In genomic region chr14:67495827-67496226, GRCh38 we compare ENCODE assay signal across 25 cellular contexts. TPM values are rescaled to one million over a fixed set of nuclear protein-coding genes. Genes with fewer than 3 reads are reported as not detected.
DNase-seq lines count a peak whose midpoint lies in the region; ATAC-seq, FAIRE-seq and TF ChIP-seq lines count a peak whose summit lies in the region.
"Had no signal": no experiment of that assay in that cellular context is flagged by ENCODE, and none has a peak within 500 bp of the region (broad histone marks: within the 10 kb centered on the region; RNA-seq: fewer than 3 reads in every experiment).

No MANE protein-coding gene starts in this region.

- no peaks in the 10 kb centered on the region for H3K79me1 ChIP-seq in H1 (ENCODE audit: low read depth, low read length)

- H4K91ac ChIP-seq in H1 (replicated peaks; ENCODE audit: insufficient read length, low read length) = no peak overlapping the region

- H3K27ac Mint-ChIP-seq in activated B cell treated with CpG ODN at 0.5 μM for 24 hours = peak overlapping the region; percentile 18
- H3K27ac Mint-ChIP-seq: HFFc6 had no signal

- H2AK5ac ChIP-seq in H1 (ENCODE audit: low read depth, low read length) = no peak overlapping the region

- no peak overlapping the region for H3K14ac ChIP-seq in H1 (ENCODE audit: insufficient read length)

- no peak overlapping the region for H4K5ac ChIP-seq in H1 (ENCODE audit: insufficient read length, low read depth, low read length)

- H3K27me3 ChIP-seq in H1 (replicated peaks in 1 of 4; ENCODE audit: control insufficient read depth in 3 of 4, extremely low read depth in 1 of 4, insufficient read depth in 3 of 4, low read length in 3 of 4) (no peaks in the 10 kb centered on the region), lower lobe of right lung (ENCODE audit: low read depth) (no peaks in the 10 kb centered on the region)
- H3K27me3 ChIP-seq: BE2C; BLaER1 treated with 17β-estradiol and CSF1 and Interleukin-3, amounts not matched to agents 10 nM and 100 nM had no signal

- no peak for TF ChIP-seq CTCF in activated B cell treated with CpG ODN at 0.5 μM for 24 hours (IDR thresholded peaks at IDR 0.05)
- no peak for TF ChIP-seq CTCF in H1 (IDR thresholded peaks at IDR 0.05; ENCODE audit: control extremely low read depth in 1 of 3, insufficient read depth in 1 of 3, low read depth in 1 of 3, low read length in 3 of 3)
- TF ChIP-seq CTCF in lower lobe of right lung (IDR thresholded peaks at IDR 0.05) = no peak

- H2BK12ac ChIP-seq in H1 (ENCODE audit: low read depth, low read length) = no peak overlapping the region

- no peak overlapping the region for H3K4ac ChIP-seq in H1 (replicated peaks; ENCODE audit: insufficient read length, low read depth, low read length)

- H3K27me3 Mint-ChIP-seq in activated B cell treated with CpG ODN at 0.5 μM for 24 hours = no peaks in the 10 kb centered on the region
- H3K27me3 Mint-ChIP-seq: CD4-positive, alpha-beta memory T cell had no signal

- peaks cover 6% of the 10 kb centered on the region for H3K9me3 Mint-ChIP-seq in activated B cell treated with CpG ODN at 0.5 μM for 24 hours

- no peak overlapping the region for H3K27ac ChIP-seq in H1 (ENCODE audit: low read depth, low read length)
- no peak overlapping the region for H3K27ac ChIP-seq in lower lobe of right lung
- H3K27ac ChIP-seq: A549; BLaER1 treated with 17β-estradiol and CSF1 and Interleukin-3, amounts not matched to agents 10 nM and 100 nM; GM23248 had no signal

- no peak overlapping the region for H2AFZ ChIP-seq in H1 (ENCODE audit: low read length)
- H2AFZ ChIP-seq: GM23248 had no signal

- intact Hi-C loops in activated B cell treated with CpG ODN at 0.5 μM for 24 hours (cut with micrococcal nuclease) (no loop called here), posterior vena cava (cut with DNase I) (no loop called here), lower lobe of right lung (cut with DNase I) (no loop called here)

- no peak overlapping the region for H2BK15ac ChIP-seq in H1 (ENCODE audit: low read length)

- no peaks in the 10 kb centered on the region for H4K20me1 ChIP-seq in H1 (replicated peaks in 1 of 2; ENCODE audit: control insufficient read depth in 1 of 2, insufficient read depth in 2 of 2, low read length in 2 of 2)
- H4K20me1 ChIP-seq: BLaER1 treated with 17β-estradiol and CSF1 and Interleukin-3, amounts not matched to agents 10 nM and 100 nM had no signal

- no peak overlapping the region for H2BK120ac ChIP-seq in H1 (replicated peaks; ENCODE audit: low read depth, low read length)

- no peak overlapping the region for H3K23ac ChIP-seq in H1 (ENCODE audit: insufficient read length)

- no peaks in the 10 kb centered on the region for H3K23me2 ChIP-seq in H1 (ENCODE audit: low read depth, low read length)

- WGBS in H1 (ENCODE audit: extremely low coverage in 1 of 2, insufficient coverage in 1 of 2, insufficient read length in 1 of 2, insufficient replicate concordance in 2 of 2, low coverage in 1 of 2, low lambda C conversion rate in 2 of 2, missing lambda C conversion rate in 1 of 2), 2 experiments = 89% methylated on average over 1 of the region's 1 CpG; no CpG with 5 or more reads in 1 of the 2 experiments

- no peak overlapping the region for H4K8ac ChIP-seq in H1 (ENCODE audit: extremely low read depth, insufficient read depth, low read length)

- CTCF ChIA-PET in activated B cell treated with CpG ODN at 0.5 μM for 24 hours (lab: Charles Lee) (interaction anchor here (1.1 kb wide), 1 partner anchor 69 kb away, joined by 3 read pairs; no protein-coding TSS in a partner anchor), H1 (lab: Charles Lee; ENCODE audit: partially characterized antibody) (interaction anchor here (0.9 to 5.7 kb wide), 3 partner anchors 22 to 68 kb away, joined by 3 to 36 read pairs (median 5); no protein-coding TSS in a partner anchor)

- DNase-seq in HTR-8/SVneo (ENCODE audit: insufficient read length, low spot score) = no peak
- no peak for DNase-seq in activated B cell treated with CpG ODN at 0.5 μM for 24 hours
- DNase-seq in H1 (ENCODE audit: low read depth in 1 of 2, low spot score in 2 of 2) = no peak
- DNase-seq in posterior vena cava (ENCODE audit: low spot score) = peak; percentile 30
- no peak for DNase-seq in HCEC 1CT
- DNase-seq in lower lobe of right lung = no peak
- DNase-seq in CD1c-positive myeloid dendritic cell (ENCODE audit: extremely low spot score) = no peak
- DNase-seq: 8988T; ACHN; AML-193; BE2C; Calu3; CD4-positive, alpha-beta memory T cell; COR-L47; DMS53; DMS79 treated with DMSO at 0.1 percent for 48 hours; GF-D8; GM23248; H9; HFFc6 had no signal

- peak; percentile 97 for FAIRE-seq in HTR-8/SVneo (lab: Jason Lieb, UNC)
- FAIRE-seq in H1 (lab: Jason Lieb, UNC) = no peak
- FAIRE-seq: A549, GM12891, GM18507 had no signal

- H2BK20ac ChIP-seq in H1 (ENCODE audit: low read length) = no peak overlapping the region

- peaks cover 8% of the 10 kb centered on the region for H3K36me3 Mint-ChIP-seq in activated B cell treated with CpG ODN at 0.5 μM for 24 hours (ENCODE audit: low read depth)

- H3K9me3 ChIP-seq in H1 (ENCODE audit: insufficient read depth in 2 of 2, low read depth in 1 of 2, low read length in 1 of 2) (no peaks in the 10 kb centered on the region), lower lobe of right lung (peaks cover 10% of the 10 kb centered on the region)

- no peaks in the 10 kb centered on the region for H3K79me2 ChIP-seq in H1 (ENCODE audit: control insufficient read depth in 1 of 2, insufficient read depth in 2 of 2, low read length in 2 of 2)

- no peak overlapping the region for H3K4me3 Mint-ChIP-seq in activated B cell treated with CpG ODN at 0.5 μM for 24 hours
- H3K4me3 Mint-ChIP-seq: CD14-positive monocyte; CD4-positive, alpha-beta memory T cell; H9; HFFc6 had no signal

- POLR2A ChIA-PET in activated B cell treated with CpG ODN at 0.5 μM for 24 hours (lab: Charles Lee) (interaction anchor here (0.7 kb wide), 1 partner anchor 82 kb away, joined by 3 read pairs; no protein-coding TSS in a partner anchor), H1 (lab: Charles Lee; ENCODE audit: partially characterized antibody) (no interaction called here)

- H3K4me3 ChIP-seq in H1 (ENCODE audit: extremely low read depth in 1 of 4, insufficient read depth in 2 of 4, low read depth in 3 of 4, low read length in 4 of 4) (no peak overlapping the region), lower lobe of right lung (no peak overlapping the region)
- H3K4me3 ChIP-seq: A549; BLaER1 treated with 17β-estradiol and CSF1 and Interleukin-3, amounts not matched to agents 10 nM and 100 nM; GM23248 had no signal

- no peak overlapping the region for H3K4me2 ChIP-seq in H1 (ENCODE audit: insufficient read depth in 1 of 2, low read depth in 2 of 2, low read length in 2 of 2)
- H3K4me2 ChIP-seq: A549; BLaER1 treated with 17β-estradiol and CSF1 and Interleukin-3, amounts not matched to agents 10 nM and 100 nM had no signal

- no peak overlapping the region for H3K56ac ChIP-seq in H1 (replicated peaks; ENCODE audit: insufficient read length, low read depth, low read length)

- no peak for TF ChIP-seq POLR2A in H1 (IDR thresholded peaks at IDR 0.05; ENCODE audit: control extremely low read depth in 1 of 2, low read depth in 2 of 2, low read length in 2 of 2)

- peak overlapping the region; percentile 68; the same call in 1 of the 2 replicates for H2BK5ac ChIP-seq in H1 (ENCODE audit: low read depth, low read length)

- peaks cover 0 to 10% (median 5%) of the 10 kb centered on the region in 4 experiments; a peak in 4 of 7 replicates for H3K4me1 ChIP-seq in H1 (replicated peaks in 1 of 4; ENCODE audit: control insufficient read depth in 3 of 4, insufficient read depth in 4 of 4, low read length in 3 of 4)
- H3K4me1 ChIP-seq in lower lobe of right lung = no peaks in the 10 kb centered on the region
- H3K4me1 ChIP-seq: A549 had no signal

- H3K9ac ChIP-seq in H1 (replicated peaks in 1 of 4; ENCODE audit: extremely low read depth in 1 of 4, low read depth in 3 of 4, low read length in 3 of 4) = no peak overlapping the region
- H3K9ac ChIP-seq: BLaER1 treated with 17β-estradiol and CSF1 and Interleukin-3, amounts not matched to agents 10 nM and 100 nM; GM23248 had no signal

- TF ChIP-seq EP300 in H1 (IDR thresholded peaks at IDR 0.05; ENCODE audit: borderline replicate concordance in 1 of 2, low read depth in 2 of 2, low read length in 2 of 2) = no peak

- TF ChIP-seq RAD21 in H1 (IDR thresholded peaks at IDR 0.05 in 1 of 2, conservative IDR thresholded peaks at IDR 0.05 in 1 of 2; ENCODE audit: low read depth in 2 of 2, low read length in 2 of 2) = no peak

- H3K4me1 Mint-ChIP-seq in activated B cell treated with CpG ODN at 0.5 μM for 24 hours = peaks cover 33% of the 10 kb centered on the region

- no peaks in the 10 kb centered on the region for H3K36me3 ChIP-seq in H1 (ENCODE audit: control insufficient read depth in 2 of 4, insufficient read depth in 4 of 4, low read length in 3 of 4)
- H3K36me3 ChIP-seq in lower lobe of right lung = no peaks in the 10 kb centered on the region
- H3K36me3 ChIP-seq: BE2C had no signal

- no peak overlapping the region for H3K18ac ChIP-seq in H1 (ENCODE audit: extremely low read depth, low read length)

- no peak for ATAC-seq in activated B cell treated with CpG ODN at 0.5 μM for 24 hours (ENCODE audit: low read depth)
- no peak for ATAC-seq in lower lobe of right lung
- ATAC-seq: A549 had no signal

RNA-seq across cellular contexts. Expression of gene TMEM229B, which starts 7.3 kb away (rescaled TPM):
- total RNA-seq in activated B cell treated with CpG ODN at 0.5 μM for 24 hours (3.3 and 3.7 TPM in 2 replicates), posterior vena cava (1 to 10 TPM; 1.7 to 4.4 TPM), lower lobe of right lung (6.4 TPM)
- 0.50 and 0.73 TPM in 2 replicates for total RNA-seq in H1 (2021; fragmentation: NEBNext Ultra II Directional; extraction: Animal tissue kit (Norgen Biotek cat#: 25700))
- 0.85 and 1.7 TPM in 2 replicates for polyA plus RNA-seq in H1 (2011; rRNA removed)
- 0.48 TPM for polyA plus RNA-seq in H1 (2011; cell fraction: cytosol; rRNA removed)
- polyA plus RNA-seq in H1 (2011; cell fraction: nucleus; rRNA removed) = 0.74 TPM
- 0.39 to 0.88 TPM (median 0.80 TPM) in 4 replicates for polyA plus RNA-seq in H1 (2012, experiment 1 of 2)
- polyA plus RNA-seq in H1 (2012, experiment 2 of 2) = 0.62 TPM
- polyA plus RNA-seq in H1 (2013, experiment 1 of 2) = 0.73 TPM
- polyA plus RNA-seq in H1 (2013, experiment 2 of 2) = 0.70 TPM
- 0.54 and 0.85 TPM in 2 replicates for polyA minus RNA-seq in H1 (2011; rRNA and poly(A)+ RNA removed)
- polyA minus RNA-seq in H1 (2011; cell fraction: cytosol; rRNA and poly(A)+ RNA removed) = 1.8 TPM
- polyA minus RNA-seq in H1 (2011; cell fraction: nucleus; rRNA and poly(A)+ RNA removed) = 1.00 TPM

RNA-seq across cellular contexts. Expression of gene PLEKHH1, which starts 37.3 kb away (rescaled TPM):
- total RNA-seq in activated B cell treated with CpG ODN at 0.5 μM for 24 hours (0.20 and 0.61 TPM in 2 replicates), posterior vena cava (1 to 10 TPM; 1.4 to 1.8 TPM), lower lobe of right lung (4.6 TPM)
- 27.2 and 33.3 TPM in 2 replicates for total RNA-seq in H1 (2021; fragmentation: NEBNext Ultra II Directional; extraction: Animal tissue kit (Norgen Biotek cat#: 25700))
- 28.3 and 33.0 TPM in 2 replicates for polyA plus RNA-seq in H1 (2011; rRNA removed)
- 22.4 TPM for polyA plus RNA-seq in H1 (2011; cell fraction: cytosol; rRNA removed)
- polyA plus RNA-seq in H1 (2011; cell fraction: nucleus; rRNA removed) = 96.0 TPM
- 26.9 to 35.8 TPM (median 30.8 TPM) in 4 replicates for polyA plus RNA-seq in H1 (2012, experiment 1 of 2)
- polyA plus RNA-seq in H1 (2012, experiment 2 of 2) = 8.6 TPM
- polyA plus RNA-seq in H1 (2013, experiment 1 of 2) = 19.9 TPM
- 15.1 TPM for polyA plus RNA-seq in H1 (2013, experiment 2 of 2)
- polyA minus RNA-seq in H1 (2011; rRNA and poly(A)+ RNA removed) = 32.1 and 33.8 TPM in 2 replicates
- polyA minus RNA-seq in H1 (2011; cell fraction: cytosol; rRNA and poly(A)+ RNA removed) = 22.7 TPM
- polyA minus RNA-seq in H1 (2011; cell fraction: nucleus; rRNA and poly(A)+ RNA removed) = 53.8 TPM
- polyA plus RNA-seq: CD14-positive monocyte had no signal
